23 cellular contexts compared by ENCODE assay signal in genomic region chr2:187434342-187434785, GRCh38. TPM values are rescaled to one million over a fixed set of nuclear protein-coding genes. Genes with fewer than 3 reads are reported as not detected.
DNase-seq lines count a peak whose midpoint lies in the region; ATAC-seq, FAIRE-seq and TF ChIP-seq lines count a peak whose summit lies in the region.
"Had no signal": no experiment of that assay in that cellular context is flagged by ENCODE, and none has a peak within 500 bp of the region (broad histone marks: within the 10 kb centered on the region; RNA-seq: fewer than 3 reads in every experiment).

No MANE protein-coding gene starts in this region.

- FAIRE-seq in HepG2 (lab: Jason Lieb, UNC): no peak
- FAIRE-seq: islet of Langerhans had no signal

- H3K36me3 ChIP-seq in HepG2 (replicated peaks in 1 of 2; ENCODE audit: control insufficient read depth in 1 of 2, insufficient read depth in 2 of 2, low read length in 2 of 2) (no peaks in the 10 kb centered on the region), right lobe of liver (no peaks in the 10 kb centered on the region)

- H3K9ac ChIP-seq in HepG2 (ENCODE audit: insufficient read depth, low read depth, low read length): no peak overlapping the region

- POLR2A ChIA-PET in HepG2 (lab: Yijun Ruan, JAX): no interaction called here

- DNase-seq in HepG2 (ENCODE audit: low spot score): no peak
- DNase-seq in right lobe of liver: no peak
- DNase-seq in astrocyte of the hippocampus (ENCODE audit: low read depth, low spot score): peak; percentile 18
- DNase-seq in fibroblast of the aortic adventitia (ENCODE audit: low read depth): peak; percentile 39
- no peak for DNase-seq in activated T-cell treated with anti-CD3 and anti-CD28 coated beads, Interleukin-2, amount 50 U/mL, for 24 hours
- no peak for DNase-seq in CD14-positive monocyte (ENCODE audit: low spot score)
- DNase-seq in cortex of kidney (lab: John Stamatoyannopoulos, UW): no peak
- DNase-seq: activated CD4-positive, alpha-beta T cell treated with anti-CD3 and anti-CD28 coated beads, Interleukin-2, amount 10 ng/mL, durations not matched to agents 24 days and 14 days; activated CD8-positive, alpha-beta memory T cell treated with anti-CD3 and anti-CD28 coated beads, Interleukin-2, amount 50 U/mL, for 4 hours; activated effector memory CD4-positive, alpha-beta T cell treated with Interleukin-2 at 50 U/mL for 16 hours; central memory CD4-positive, alpha-beta T cell; effector CD4-positive, alpha-beta T cell; naive thymus-derived CD8-positive, alpha-beta T cell; NCI-H1048; NCI-H1930; NCI-H446 treated with DMSO at 0.1 percent for 48 hours; posterior cingulate gyrus; RPMI8226 had no signal

- no peak overlapping the region for H2AFZ ChIP-seq in HepG2 (ENCODE audit: low read length)
- H2AFZ ChIP-seq: hepatocyte had no signal

- H3K4me2 ChIP-seq in HepG2 (ENCODE audit: low read depth, low read length): no peak overlapping the region
- H3K4me2 ChIP-seq: hepatocyte had no signal

- H3K4me1 ChIP-seq in HepG2 (ENCODE audit: insufficient read depth, low read length) (peaks cover 13% of the 10 kb centered on the region; the same call in 1 of the 2 replicates), right lobe of liver (peaks cover 0 to 14% (median 3%) of the 10 kb centered on the region in 4 donors)

- WGBS in HepG2 (ENCODE audit: low lambda C conversion rate): 54% methylated on average over 1 of the region's 1 CpG
- 87% methylated on average over 1 of the region's 1 CpG for WGBS in right lobe of liver (ENCODE audit: insufficient coverage, low coverage, low lambda C conversion rate, missing lambda C conversion rate)

- no peak for TF ChIP-seq RAD21 in HepG2 (CRISPR knock-in tag; IDR thresholded peaks at IDR 0.05)

- peaks cover 6% of the 10 kb centered on the region for H3K4me1 Mint-ChIP-seq in activated T-cell treated with anti-CD3 and anti-CD28 coated beads, Interleukin-2, amount 50 U/mL, for 24 hours (ENCODE audit: low read depth)
- peaks cover 7% of the 10 kb centered on the region for H3K4me1 Mint-ChIP-seq in CD14-positive monocyte
- H3K4me1 Mint-ChIP-seq: activated CD4-positive, alpha-beta T cell treated with anti-CD3 and anti-CD28 coated beads, Interleukin-2, amount 10 ng/mL, durations not matched to agents 24 days and 14 days; memory B cell; naive thymus-derived CD8-positive, alpha-beta T cell had no signal

- H4K20me1 ChIP-seq in HepG2 (ENCODE audit: insufficient read depth, low read length): no peaks in the 10 kb centered on the region

- H3K27me3 ChIP-seq in HepG2 (ENCODE audit: control insufficient read depth in 1 of 2, insufficient read depth in 2 of 2, low read length in 2 of 2) (no peaks in the 10 kb centered on the region), right lobe of liver (no peaks in the 10 kb centered on the region)
- H3K27me3 ChIP-seq: hepatocyte had no signal

- TF ChIP-seq CTCF in HepG2 (CRISPR knock-in tag; IDR thresholded peaks at IDR 0.05) (no peak), right lobe of liver (IDR thresholded peaks at IDR 0.05) (no peak), fibroblast of the aortic adventitia (IDR thresholded peaks at IDR 0.05; ENCODE audit: insufficient read depth, low read length) (no peak), CD14-positive monocyte (IDR thresholded peaks at IDR 0.05) (no peak)

- no peaks in the 10 kb centered on the region for H3K9me3 ChIP-seq in HepG2 (ENCODE audit: low read length)
- H3K9me3 ChIP-seq in right lobe of liver: no peaks in the 10 kb centered on the region

- no peaks in the 10 kb centered on the region for H3K9me3 Mint-ChIP-seq in activated T-cell treated with anti-CD3 and anti-CD28 coated beads, Interleukin-2, amount 50 U/mL, for 24 hours
- H3K9me3 Mint-ChIP-seq in CD14-positive monocyte: no peaks in the 10 kb centered on the region
- H3K9me3 Mint-ChIP-seq: activated CD4-positive, alpha-beta T cell treated with anti-CD3 and anti-CD28 coated beads, Interleukin-2, amount 10 ng/mL, durations not matched to agents 24 days and 14 days; memory B cell; naive thymus-derived CD8-positive, alpha-beta T cell had no signal

- no peaks in the 10 kb centered on the region for H3K79me2 ChIP-seq in HepG2 (ENCODE audit: insufficient read depth, low read length)
- H3K79me2 ChIP-seq: hepatocyte had no signal

- no peak overlapping the region for H3K4me3 Mint-ChIP-seq in activated T-cell treated with anti-CD3 and anti-CD28 coated beads, Interleukin-2, amount 50 U/mL, for 24 hours
- no peak overlapping the region for H3K4me3 Mint-ChIP-seq in CD14-positive monocyte
- H3K4me3 Mint-ChIP-seq: activated CD4-positive, alpha-beta T cell treated with anti-CD3 and anti-CD28 coated beads, Interleukin-2, amount 10 ng/mL, durations not matched to agents 24 days and 14 days; memory B cell; naive thymus-derived CD8-positive, alpha-beta T cell had no signal

- H3K27ac ChIP-seq in HepG2 (ENCODE audit: extremely low read length, insufficient read depth, low read length) (no peak overlapping the region), right lobe of liver (no peak overlapping the region)
- H3K27ac ChIP-seq: hepatocyte had no signal

- in situ Hi-C loops in HepG2 (cut with HindIII; ENCODE audit: extremely low pct_ligation_motif_present, low pct_unique_long_range_greater_than_20kb): no loop called here

- H3K27me3 Mint-ChIP-seq in activated T-cell treated with anti-CD3 and anti-CD28 coated beads, Interleukin-2, amount 50 U/mL, for 24 hours: no peaks in the 10 kb centered on the region
- no peaks in the 10 kb centered on the region for H3K27me3 Mint-ChIP-seq in CD14-positive monocyte (ENCODE audit: low read depth in 3 of 3)
- H3K27me3 Mint-ChIP-seq: activated CD4-positive, alpha-beta T cell treated with anti-CD3 and anti-CD28 coated beads, Interleukin-2, amount 10 ng/mL, durations not matched to agents 24 days and 14 days; memory B cell; naive thymus-derived CD8-positive, alpha-beta T cell had no signal

- H3K36me3 Mint-ChIP-seq in activated T-cell treated with anti-CD3 and anti-CD28 coated beads, Interleukin-2, amount 50 U/mL, for 24 hours (ENCODE audit: low read depth): no peaks in the 10 kb centered on the region
- no peaks in the 10 kb centered on the region for H3K36me3 Mint-ChIP-seq in CD14-positive monocyte
- H3K36me3 Mint-ChIP-seq: memory B cell; naive thymus-derived CD8-positive, alpha-beta T cell had no signal

- TF ChIP-seq EP300 in HepG2 (IDR thresholded peaks at IDR 0.05; ENCODE audit: low read depth in 2 of 2, low read length in 2 of 2) (no peak), HepG2 (CRISPR knock-in tag; IDR thresholded peaks at IDR 0.05; ENCODE audit: borderline replicate concordance) (no peak)

- H3K4me3 ChIP-seq in HepG2 (replicated peaks in 1 of 3; ENCODE audit: insufficient read depth in 1 of 3, low read depth in 2 of 3, low read length in 3 of 3): no peak overlapping the region
- no peak overlapping the region for H3K4me3 ChIP-seq in right lobe of liver
- no peak overlapping the region for H3K4me3 ChIP-seq in fibroblast of the aortic adventitia (ENCODE audit: low read depth, low read length)
- H3K4me3 ChIP-seq: hepatocyte, skin epidermis had no signal

- ATAC-seq in HepG2 (no peak), right lobe of liver (no peak), HG02840 (IDR thresholded peaks at IDR 0.05; ENCODE audit: low FRiP score, unreplicated experiment) (no peak)

- TF ChIP-seq POLR2A in HepG2 (IDR thresholded peaks at IDR 0.05; ENCODE audit: insufficient read depth in 1 of 2, low read depth in 2 of 2, low read length in 2 of 2) (no peak), right lobe of liver (IDR thresholded peaks at IDR 0.05) (no peak)

- no peak overlapping the region for H3K27ac Mint-ChIP-seq in activated T-cell treated with anti-CD3 and anti-CD28 coated beads, Interleukin-2, amount 50 U/mL, for 24 hours
- no peak overlapping the region for H3K27ac Mint-ChIP-seq in CD14-positive monocyte
- H3K27ac Mint-ChIP-seq: activated CD4-positive, alpha-beta T cell treated with anti-CD3 and anti-CD28 coated beads, Interleukin-2, amount 10 ng/mL, durations not matched to agents 24 days and 14 days; memory B cell; naive thymus-derived CD8-positive, alpha-beta T cell had no signal

- intact Hi-C loops in HepG2 (cut with micrococcal nuclease; ENCODE audit: unreplicated experiment) (no loop called here), right lobe of liver (cut with DNase I) (no loop called here), CD14-positive monocyte (cut with micrococcal nuclease) (no loop called here)

- BruUV-seq in HepG2 (replicated peaks; lab: Mats Ljungman, UMichigan): no TSS peak

- CTCF ChIA-PET in HepG2 (lab: Yijun Ruan, JAX; ENCODE audit: low intra/inter-chr PET ratio, low total read pairs): no interaction called here

TF ChIP-seq in HepG2, 621 proteins besides CTCF, POLR2A, EP300 and RAD21 (continues in another document):
- TF ChIP-seq ATF7 (IDR thresholded peaks at IDR 0.05): 0 out of 2 replicates have a peak, but pooled peaks have one; percentile 5
- TF ChIP-seq ATF7 (CRISPR knock-in tag; IDR thresholded peaks at IDR 0.05): no peak

RNA-seq across cellular contexts. Expression of gene CALCRL, which starts 13.7 kb away (rescaled TPM):
- 0.02 TPM in 1 of 2 replicates, not detected in the other for total RNA-seq in HepG2 (2016; rRNA removed; fragmentation: Illumina TruSeq; extraction: Trizol)
- not detected in 2 replicates for total RNA-seq in HepG2 (2016; cell fraction: cytosol; rRNA removed; fragmentation: Illumina TruSeq; extraction: Trizol; ENCODE audit: low read depth)
- 0.15 TPM in 1 of 2 replicates, not detected in the other for total RNA-seq in HepG2 (2016; cell fraction: insoluble cytoplasmic fraction; rRNA removed; fragmentation: Illumina TruSeq; extraction: Trizol)
- 0.21 TPM in 1 of 2 replicates, not detected in the other for total RNA-seq in HepG2 (2016; cell fraction: membrane; rRNA removed; fragmentation: Illumina TruSeq; extraction: Trizol)
- not detected in 2 replicates for total RNA-seq in HepG2 (2016; cell fraction: nucleus; rRNA removed; fragmentation: Illumina TruSeq; extraction: Trizol)
- 0.18 TPM in 1 of 2 replicates, not detected in the other for polyA plus RNA-seq in HepG2 (2011; rRNA removed)
- 0.09 TPM in 1 of 2 replicates, not detected in the other for polyA plus RNA-seq in HepG2 (2011; cell fraction: cytosol; rRNA removed)
- polyA plus RNA-seq in HepG2 (2011; cell fraction: nucleus; rRNA removed): 0.03 TPM in 1 of 2 replicates, not detected in the other
- polyA plus RNA-seq in HepG2 (2012): 0.20 and 0.66 TPM in 2 replicates
- polyA plus RNA-seq in HepG2 (2016; cell fraction: cytosol; fragmentation: Illumina TruSeq; extraction: Trizol; ENCODE audit: low read depth): not detected in 2 replicates
- not detected in 2 replicates for polyA plus RNA-seq in HepG2 (2016; cell fraction: insoluble cytoplasmic fraction; fragmentation: Illumina TruSeq; extraction: Trizol; ENCODE audit: low read depth)
- polyA plus RNA-seq in HepG2 (2016; cell fraction: membrane; fragmentation: Illumina TruSeq; extraction: Trizol; ENCODE audit: low read depth): not detected in 2 replicates
- polyA plus RNA-seq in HepG2 (2016; cell fraction: nucleus; fragmentation: Illumina TruSeq; extraction: Trizol; ENCODE audit: insufficient read depth, low read depth): not detected in 2 replicates
- not detected in 2 replicates for polyA minus RNA-seq in HepG2 (2011; rRNA and poly(A)+ RNA removed; ENCODE audit: low replicate concordance)
- polyA minus RNA-seq in HepG2 (2011; cell fraction: cytosol; rRNA and poly(A)+ RNA removed): not detected in 2 replicates
- 0.26 and 0.87 TPM in 2 replicates for polyA minus RNA-seq in HepG2 (2011; cell fraction: nucleus; rRNA and poly(A)+ RNA removed)
- total RNA-seq in right lobe of liver: 10 to 100 TPM in 1 of 6 experiments, 1 to 10 TPM in 5; 3.7 to 13.9 (median 8.2) TPM
- total RNA-seq in fibroblast of the aortic adventitia (ENCODE audit: low replicate concordance): 10.6 and 18.3 TPM in 2 replicates
- 1 to 10 TPM; 4.9 to 6.4 TPM for polyA plus RNA-seq in CD14-positive monocyte

Comparison
In these comparisons a context has a peak if more than half of its experiments do, and no peak if none do; other contexts are left out.
1. DNase-seq: peak in astrocyte of the hippocampus (single experiment) and fibroblast of the aortic adventitia (single experiment); none in HepG2 (single experiment), right lobe of liver (0 of 3), activated T-cell treated with anti-CD3 and anti-CD28 coated beads, Interleukin-2, amount 50 U/mL, for 24 hours (single experiment), CD14-positive monocyte (single experiment) and cortex of kidney (single experiment).